In the genomic region with DNA sequence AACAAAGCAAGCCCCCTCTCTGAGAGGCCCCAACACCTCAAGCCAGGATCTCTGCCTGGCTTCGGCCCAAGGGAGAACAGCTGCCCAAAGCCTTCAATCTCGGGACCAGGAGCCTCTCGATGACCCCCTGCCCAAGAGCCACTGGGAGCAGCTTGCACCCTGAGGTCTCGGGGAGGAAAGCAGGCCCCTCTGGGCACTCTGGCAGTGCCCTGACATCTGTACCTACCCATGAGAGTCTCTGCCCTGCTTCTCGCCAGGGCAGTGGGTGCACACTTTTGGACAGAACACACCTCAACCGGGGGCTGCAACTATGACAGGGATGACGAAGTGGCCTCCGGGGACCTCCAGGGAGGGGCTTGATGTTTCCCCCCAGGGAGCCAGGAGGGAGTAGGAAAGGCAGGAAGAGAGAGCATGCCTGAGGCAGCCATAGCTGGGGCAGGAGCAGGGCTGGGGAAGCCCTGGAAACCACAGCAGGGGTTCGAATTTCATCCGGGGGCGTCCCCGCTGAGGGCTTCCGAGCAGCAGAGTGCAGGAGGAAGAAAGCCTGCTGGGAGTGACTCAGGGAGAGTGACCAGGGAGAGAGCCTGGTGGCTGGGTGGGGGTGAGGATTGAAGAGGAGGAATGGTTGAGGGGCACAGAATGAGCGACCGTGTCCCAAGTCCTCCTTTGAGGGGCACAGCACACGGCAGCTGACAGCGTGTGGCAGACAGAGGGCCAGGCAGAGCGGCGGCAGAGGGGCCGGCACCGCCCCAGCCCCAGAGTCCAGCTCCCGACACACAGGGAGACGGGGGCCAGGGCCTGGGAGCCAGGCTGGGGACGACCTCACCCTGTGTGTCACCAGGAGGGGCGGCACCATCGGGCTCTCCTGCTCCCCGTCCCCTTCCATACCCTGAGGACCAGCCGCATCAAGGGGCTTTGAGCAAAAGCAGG, we compare ENCODE assay signal across 8 cellular contexts. TPM values are rescaled to one million over a fixed set of nuclear protein-coding genes. Genes with fewer than 3 reads are reported as not detected.
A peak's percentile ranks its signal among the peaks of the same experiment; 100 is the strongest.
DNase-seq lines count a peak whose midpoint lies in the region; ATAC-seq and TF ChIP-seq lines count a peak whose summit lies in the region.

No MANE protein-coding gene starts in this region.

- TF ChIP-seq CTCF in A673 (conservative IDR thresholded peaks at IDR 0.05; ENCODE audit: low read depth, low read length) (no peak), GM23338 (conservative IDR thresholded peaks at IDR 0.05; ENCODE audit: low read depth in 2 of 2) (no peak)

- peak overlapping the region; percentile 96 for H3K4me2 ChIP-seq in GM23338

- H3K4me3 Mint-ChIP-seq in GM23338 = peak overlapping the region; percentile 88

- peaks cover 18% of the 10 kb centered on the region for H3K36me3 ChIP-seq in A673 (ENCODE audit: insufficient read depth, low read length, poor library complexity, severe bottlenecking)
- peaks cover 19% of the 10 kb centered on the region for H3K36me3 ChIP-seq in GM23338 (ENCODE audit: insufficient read depth)

- CTCF ChIA-PET in A673 (lab: Charles Lee) = no interaction called here

- peak; percentile 75 for DNase-seq in A673 (ENCODE audit: low spot score)
- peak; percentile 58 for DNase-seq in GM23338 (ENCODE audit: low spot score)
- DNase-seq in T1000 (lab: John Stamatoyannopoulos, UW) = peak; percentile 30
- peak; percentile 73 for DNase-seq in fibroblast of gingiva (ENCODE audit: low read depth)
- DNase-seq in non-pigmented ciliary epithelial cell (ENCODE audit: low read depth) = peak; percentile 49
- DNase-seq in NCI-H2227 (lab: John Stamatoyannopoulos, UW; ENCODE audit: unreplicated experiment) = no peak

- peaks cover 37% of the 10 kb centered on the region for H3K36me3 Mint-ChIP-seq in GM23338 (ENCODE audit: low read depth)

- H2AFZ ChIP-seq in GM23338 = no peak overlapping the region

- ATAC-seq in GM23338 (peak; percentile 14), HG03139 (IDR thresholded peaks at IDR 0.05; ENCODE audit: unreplicated experiment) (no peak), GM19452 (IDR thresholded peaks at IDR 0.05; ENCODE audit: unreplicated experiment) (no peak)

- H3K9me2 ChIP-seq in GM23338 (ENCODE audit: insufficient read depth) = no peaks in the 10 kb centered on the region

- H3K4me1 Mint-ChIP-seq in GM23338 = peaks cover 44% of the 10 kb centered on the region

- intact Hi-C loops in A673 (cut with micrococcal nuclease; ENCODE audit: unreplicated experiment) = loop anchor here (5.0 kb wide), 1 partner anchor 120 kb away; no protein-coding TSS in a partner anchor

- H3K27me3 ChIP-seq in A673 (replicated peaks; ENCODE audit: insufficient read depth, low read depth, low read length, poor library complexity) = no peaks in the 10 kb centered on the region
- no peaks in the 10 kb centered on the region for H3K27me3 ChIP-seq in GM23338 (ENCODE audit: insufficient read depth)

- POLR2A ChIA-PET in A673 (lab: Charles Lee; ENCODE audit: low non-redundant PET) = no interaction called here

- no peaks in the 10 kb centered on the region for H3K9me3 ChIP-seq in A673 (ENCODE audit: low read depth, low read length, poor library complexity, severe bottlenecking)

- H4K20me1 ChIP-seq in GM23338 (replicated peaks; ENCODE audit: insufficient read depth) = peaks cover 25% of the 10 kb centered on the region

- H3K27ac ChIP-seq in A673 (ENCODE audit: low read depth, low read length, poor library complexity, severe bottlenecking) (peak overlapping the region; percentile 59), GM23338 (ENCODE audit: low read depth) (no peak overlapping the region)

- BruUV-seq in A673 (replicated peaks; lab: Mats Ljungman, UMichigan) = no TSS peak

- peaks cover 23% of the 10 kb centered on the region for H3K27me3 Mint-ChIP-seq in GM23338 (ENCODE audit: insufficient read depth, low read depth, poor library complexity)

- H3K27ac Mint-ChIP-seq in GM23338 = peak overlapping the region; percentile 71

- H3F3A ChIP-seq in GM23338 (replicated peaks; ENCODE audit: low read depth) = peaks cover 8% of the 10 kb centered on the region

- H3K4me3 ChIP-seq in A673 (ENCODE audit: low read depth, low read length, poor library complexity, severe bottlenecking) (peak overlapping the region; percentile 92), GM23338 (peak overlapping the region; percentile 88)

- no peaks in the 10 kb centered on the region for H3K9me3 Mint-ChIP-seq in GM23338

- H3K4me1 ChIP-seq in A673 (ENCODE audit: insufficient read depth, low read length, poor library complexity, severe bottlenecking) = peaks cover 11% of the 10 kb centered on the region
- peaks cover 41% of the 10 kb centered on the region for H3K4me1 ChIP-seq in GM23338 (ENCODE audit: insufficient read depth)

- H3K79me2 ChIP-seq in GM23338 (replicated peaks; ENCODE audit: insufficient read depth) = peaks cover 64% of the 10 kb centered on the region

TF ChIP-seq in GM23338, 12 proteins besides CTCF, POLR2A, EP300 and RAD21:
- TF ChIP-seq POLR2AphosphoS5 (IDR thresholded peaks at IDR 0.05; ENCODE audit: low read depth) = peak; percentile 25; the same call in 1 of the 2 replicates
- no peak for TF ChIP-seq NANOG (IDR thresholded peaks at IDR 0.05; ENCODE audit: borderline replicate concordance)
- TF ChIP-seq, protein P1, sequence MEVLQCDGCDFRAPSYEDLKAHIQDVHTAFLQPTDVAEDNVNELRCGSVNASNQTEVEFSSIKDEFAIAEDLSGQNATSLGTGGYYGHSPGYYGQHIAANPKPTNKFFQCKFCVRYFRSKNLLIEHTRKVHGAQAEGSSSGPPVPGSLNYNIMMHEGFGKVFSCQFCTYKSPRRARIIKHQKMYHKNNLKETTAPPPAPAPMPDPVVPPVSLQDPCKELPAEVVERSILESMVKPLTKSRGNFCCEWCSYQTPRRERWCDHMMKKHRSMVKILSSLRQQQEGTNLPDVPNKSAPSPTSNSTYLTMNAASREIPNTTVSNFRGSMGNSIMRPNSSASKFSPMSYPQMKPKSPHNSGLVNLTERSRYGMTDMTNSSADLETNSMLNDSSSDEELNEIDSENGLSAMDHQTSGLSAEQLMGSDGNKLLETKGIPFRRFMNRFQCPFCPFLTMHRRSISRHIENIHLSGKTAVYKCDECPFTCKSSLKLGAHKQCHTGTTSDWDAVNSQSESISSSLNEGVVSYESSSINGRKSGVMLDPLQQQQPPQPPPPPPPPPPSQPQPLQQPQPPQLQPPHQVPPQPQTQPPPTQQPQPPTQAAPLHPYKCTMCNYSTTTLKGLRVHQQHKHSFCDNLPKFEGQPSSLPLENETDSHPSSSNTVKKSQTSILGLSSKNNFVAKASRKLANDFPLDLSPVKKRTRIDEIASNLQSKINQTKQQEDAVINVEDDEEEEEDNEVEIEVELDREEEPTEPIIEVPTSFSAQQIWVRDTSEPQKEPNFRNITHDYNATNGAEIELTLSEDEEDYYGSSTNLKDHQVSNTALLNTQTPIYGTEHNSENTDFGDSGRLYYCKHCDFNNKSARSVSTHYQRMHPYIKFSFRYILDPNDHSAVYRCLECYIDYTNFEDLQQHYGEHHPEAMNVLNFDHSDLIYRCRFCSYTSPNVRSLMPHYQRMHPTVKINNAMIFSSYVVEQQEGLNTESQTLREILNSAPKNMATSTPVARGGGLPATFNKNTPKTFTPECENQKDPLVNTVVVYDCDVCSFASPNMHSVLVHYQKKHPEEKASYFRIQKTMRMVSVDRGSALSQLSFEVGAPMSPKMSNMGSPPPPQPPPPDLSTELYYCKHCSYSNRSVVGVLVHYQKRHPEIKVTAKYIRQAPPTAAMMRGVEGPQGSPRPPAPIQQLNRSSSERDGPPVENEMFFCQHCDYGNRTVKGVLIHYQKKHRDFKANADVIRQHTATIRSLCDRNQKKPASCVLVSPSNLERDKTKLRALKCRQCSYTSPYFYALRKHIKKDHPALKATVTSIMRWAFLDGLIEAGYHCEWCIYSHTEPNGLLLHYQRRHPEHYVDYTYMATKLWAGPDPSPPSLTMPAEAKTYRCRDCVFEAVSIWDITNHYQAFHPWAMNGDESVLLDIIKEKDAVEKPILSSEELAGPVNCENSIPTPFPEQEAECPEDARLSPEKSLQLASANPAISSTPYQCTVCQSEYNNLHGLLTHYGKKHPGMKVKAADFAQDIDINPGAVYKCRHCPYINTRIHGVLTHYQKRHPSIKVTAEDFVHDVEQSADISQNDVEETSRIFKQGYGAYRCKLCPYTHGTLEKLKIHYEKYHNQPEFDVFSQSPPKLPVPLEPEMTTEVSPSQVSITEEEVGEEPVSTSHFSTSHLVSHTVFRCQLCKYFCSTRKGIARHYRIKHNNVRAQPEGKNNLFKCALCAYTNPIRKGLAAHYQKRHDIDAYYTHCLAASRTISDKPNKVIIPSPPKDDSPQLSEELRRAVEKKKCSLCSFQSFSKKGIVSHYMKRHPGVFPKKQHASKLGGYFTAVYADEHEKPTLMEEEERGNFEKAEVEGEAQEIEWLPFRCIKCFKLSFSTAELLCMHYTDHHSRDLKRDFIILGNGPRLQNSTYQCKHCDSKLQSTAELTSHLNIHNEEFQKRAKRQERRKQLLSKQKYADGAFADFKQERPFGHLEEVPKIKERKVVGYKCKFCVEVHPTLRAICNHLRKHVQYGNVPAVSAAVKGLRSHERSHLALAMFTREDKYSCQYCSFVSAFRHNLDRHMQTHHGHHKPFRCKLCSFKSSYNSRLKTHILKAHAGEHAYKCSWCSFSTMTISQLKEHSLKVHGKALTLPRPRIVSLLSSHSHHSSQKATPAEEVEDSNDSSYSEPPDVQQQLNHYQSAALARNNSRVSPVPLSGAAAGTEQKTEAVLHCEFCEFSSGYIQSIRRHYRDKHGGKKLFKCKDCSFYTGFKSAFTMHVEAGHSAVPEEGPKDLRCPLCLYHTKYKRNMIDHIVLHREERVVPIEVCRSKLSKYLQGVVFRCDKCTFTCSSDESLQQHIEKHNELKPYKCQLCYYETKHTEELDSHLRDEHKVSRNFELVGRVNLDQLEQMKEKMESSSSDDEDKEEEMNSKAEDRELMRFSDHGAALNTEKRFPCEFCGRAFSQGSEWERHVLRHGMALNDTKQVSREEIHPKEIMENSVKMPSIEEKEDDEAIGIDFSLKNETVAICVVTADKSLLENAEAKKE (CRISPR knock-in tag; IDR thresholded peaks at IDR 0.05) = no peak
TF ChIP-seq in GM23338: peak in this region for 1.

RNA-seq across cellular contexts. Expression of a gene that starts 1.8 kb away (rescaled TPM):
- 86.9 and 97.3 TPM in 2 replicates for total RNA-seq in A673 (2021)
- 255 and 263 TPM in 2 replicates for total RNA-seq in GM23338 (2014; rRNA removed; shearing (Covaris generic))
- 75.0 and 78.0 TPM in 2 replicates for polyA plus RNA-seq in GM23338 (2016; fragmentation: Nextera tagmentation; extraction: Ambion mirVana)
